In the genomic region with DNA sequence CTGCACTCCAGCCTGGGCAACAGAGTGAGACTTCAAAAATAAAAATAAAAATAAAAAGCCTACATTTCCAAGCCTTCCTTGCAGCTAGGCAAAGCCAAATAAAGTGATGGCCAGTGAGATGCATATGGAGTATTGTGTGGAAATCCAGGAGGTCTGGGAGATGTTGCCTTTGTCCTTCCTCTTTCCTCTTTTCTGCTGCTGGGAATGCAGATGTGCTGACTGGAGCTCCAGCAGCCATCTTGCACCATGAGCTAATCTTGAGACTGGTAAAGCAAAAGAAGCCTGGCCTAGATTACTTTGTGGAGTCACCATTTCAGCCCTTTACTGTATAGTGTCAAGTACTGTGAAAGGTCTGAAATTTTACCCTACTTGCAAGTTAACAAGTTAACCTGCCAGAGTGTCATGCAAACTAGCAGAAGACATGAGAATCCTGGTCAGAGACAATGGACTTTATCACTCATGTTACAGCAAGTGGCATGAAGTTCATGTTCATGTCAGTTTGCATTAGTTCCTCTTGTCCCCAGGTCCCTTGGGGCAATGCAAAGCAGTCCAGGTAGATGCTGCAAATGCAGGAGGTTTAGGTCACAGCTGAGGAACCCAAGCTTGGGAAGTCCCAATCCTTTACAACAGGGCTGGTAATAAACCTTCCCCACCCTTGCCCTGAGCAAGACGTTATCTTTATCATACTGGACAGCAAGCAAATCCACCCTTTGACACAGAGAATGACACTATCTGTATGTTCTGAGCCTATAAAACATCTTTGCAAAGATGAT, we compare ENCODE assay signal across 23 cellular contexts.
A peak's percentile ranks its signal among the peaks of the same experiment; 100 is the strongest.
DNase-seq lines count a peak whose midpoint lies in the region; ATAC-seq, FAIRE-seq and TF ChIP-seq lines count a peak whose summit lies in the region.
"Had no signal": no experiment of that assay in that cellular context is flagged by ENCODE, and none has a peak within 500 bp of the region (broad histone marks: within the 10 kb centered on the region; RNA-seq: fewer than 3 reads in every experiment).

No MANE protein-coding gene starts in this region.

- no peak for TF ChIP-seq RAD21 in GM12878 (IDR thresholded peaks at IDR 0.05; ENCODE audit: insufficient read depth, low read depth, low read length)

- no peaks in the 10 kb centered on the region for H4K20me1 ChIP-seq in GM12878 (ENCODE audit: control insufficient read depth, insufficient read depth)
- no peaks in the 10 kb centered on the region for H4K20me1 ChIP-seq in smooth muscle cell (ENCODE audit: low read depth)

- H3K36me3 ChIP-seq in GM12878 (ENCODE audit: control insufficient read depth in 2 of 2, insufficient read depth in 2 of 2, low read length in 1 of 2) (no peaks in the 10 kb centered on the region), transverse colon (no peaks in the 10 kb centered on the region), smooth muscle cell (ENCODE audit: low read depth) (no peaks in the 10 kb centered on the region)
- H3K36me3 ChIP-seq: esophagus muscularis mucosa, thyroid gland had no signal

- DNase-seq in GM12878 (ENCODE audit: low read depth, low spot score): no peak
- DNase-seq in transverse colon: peak; percentile 29
- DNase-seq in A172 (ENCODE audit: low spot score): no peak
- DNase-seq in NCI-H1092 treated with DMSO at 0.1 percent for 48 hours (lab: John Stamatoyannopoulos, UW): no peak
- no peak for DNase-seq in smooth muscle cell (lab: John Stamatoyannopoulos, UW; ENCODE audit: unreplicated experiment)
- DNase-seq: activated CD4-positive, alpha-beta T cell treated with anti-CD3 and anti-CD28 coated beads for 4 hours; activated naive CD8-positive, alpha-beta T cell treated with anti-CD3 and anti-CD28 coated beads for 36 hours; cerebellar nuclear complex; DMS79 treated with DMSO at 0.1 percent for 48 hours; effector CD8-positive, alpha-beta T cell; H7; left cardiac atrium; midbrain; NCI-H1417; NCI-H69; SHP77; stimulated activated CD4-positive, alpha-beta T cell treated with anti-CD3 and anti-CD28 coated beads, Interleukin-2, amount 100 ng/mL, for 24 hours; stimulated activated naive CD8-positive, alpha-beta T cell treated with anti-CD3 and anti-CD28 coated beads, Interleukin-15, Interleukin-2, amounts not matched to agents 100 U/mL and 50 U/mL, for 24 hours; SW 1271; thyroid gland had no signal

- no TSS peak for BruUV-seq in GM12878 (replicated peaks; lab: Mats Ljungman, UMichigan)

- intact Hi-C loops in GM12878 (cut with micrococcal nuclease; ENCODE audit: unreplicated experiment) (no loop called here), transverse colon (cut with DNase I; ENCODE audit: low total_unique reads) (no loop called here)

- H3K9me3 ChIP-seq in GM12878 (replicated peaks; ENCODE audit: control insufficient read depth, insufficient read depth, low read length): peaks cover 2% of the 10 kb centered on the region; the same call in 2 of the 3 replicates
- no peaks in the 10 kb centered on the region for H3K9me3 ChIP-seq in transverse colon
- H3K9me3 ChIP-seq in smooth muscle cell (replicated peaks; ENCODE audit: low read depth): no peaks in the 10 kb centered on the region
- H3K9me3 ChIP-seq: esophagus muscularis mucosa, thyroid gland had no signal

- SMC1A ChIA-PET in GM12878 (lab: Charles Lee; ENCODE audit: uncharacterized antibody, unreplicated experiment): interaction anchor here (1.0 to 1.4 kb wide), 6 partner anchors 11 to 100 kb away, joined by 3 to 4 read pairs (median 3); no protein-coding TSS in a partner anchor

- ATAC-seq in GM19025 (IDR thresholded peaks at IDR 0.05; ENCODE audit: low read depth, unreplicated experiment) (peak; percentile 59), HG03354 (IDR thresholded peaks at IDR 0.05; ENCODE audit: poor library complexity, severe bottlenecking, unreplicated experiment) (peak; percentile 57), GM12878 (peak; percentile 69)
- ATAC-seq: left cardiac atrium; stimulated activated naive CD8-positive, alpha-beta T cell treated with anti-CD3 and anti-CD28 coated beads, Interleukin-15, Interleukin-2, amounts not matched to agents 100 U/mL and 50 U/mL, for 24 hours had no signal

- H3K4me2 ChIP-seq in GM12878 (ENCODE audit: control insufficient read depth, insufficient read depth) (peak overlapping the region; percentile 2; the same call in 1 of the 2 replicates), smooth muscle cell (no peak overlapping the region)

- peaks cover 24% of the 10 kb centered on the region for H3K4me1 ChIP-seq in GM12878 (ENCODE audit: control insufficient read depth, insufficient read depth, low read length)
- peaks cover 8 to 33% (median 27%) of the 10 kb centered on the region in 4 donors for H3K4me1 ChIP-seq in transverse colon
- H3K4me1 ChIP-seq in smooth muscle cell (ENCODE audit: low read depth): peaks cover 15% of the 10 kb centered on the region
- H3K4me1 ChIP-seq: esophagus muscularis mucosa had no signal

- POLR2A ChIA-PET in GM12878 (lab: Charles Lee): no interaction called here

- H3K9ac ChIP-seq in GM12878 (ENCODE audit: control insufficient read depth, insufficient read depth, low read length): no peak overlapping the region
- H3K9ac ChIP-seq in smooth muscle cell (ENCODE audit: low read depth): no peak overlapping the region

- TF ChIP-seq CTCF in GM12878 (IDR thresholded peaks at IDR 0.05 in 2 of 3, conservative IDR thresholded peaks at IDR 0.05 in 1 of 3; ENCODE audit: control insufficient read depth in 2 of 3, extremely low read depth in 1 of 3, insufficient read depth in 1 of 3, low read depth in 3 of 3, low read length in 3 of 3): no peak
- no peak for TF ChIP-seq CTCF in transverse colon (IDR thresholded peaks at IDR 0.05)
- no peak for TF ChIP-seq CTCF in smooth muscle cell (IDR thresholded peaks at IDR 0.05; ENCODE audit: borderline replicate concordance, insufficient read depth, poor library complexity, severe bottlenecking)

- WGBS in GM12878 (ENCODE audit: insufficient coverage, insufficient replicate concordance, low lambda C conversion rate, missing lambda C conversion rate): 0% methylated on average over 1 of the region's 1 CpG
- WGBS in transverse colon (ENCODE audit: low coverage in 1 of 2), 2 donors: 42% methylated on average over 1 of the region's 1 CpG; no CpG with 5 or more reads in 1 of the 2 donors
- WGBS in smooth muscle cell (ENCODE audit: low lambda C conversion rate): 75% methylated on average over 1 of the region's 1 CpG

- TF ChIP-seq POLR2A in GM12878 (IDR thresholded peaks at IDR 0.05; ENCODE audit: low read depth, low read length) (no peak), transverse colon (IDR thresholded peaks at IDR 0.05) (no peak)

- FAIRE-seq in GM12878 (lab: Jason Lieb, UNC): peak; percentile 38

- CTCF ChIA-PET in GM12878 (lab: Yijun Ruan, JAX): interaction anchor here (0.8 to 1.3 kb wide), 4 partner anchors 15 to 246 kb away, joined by 3 to 4 read pairs (median 3); no protein-coding TSS in a partner anchor

- H3F3A ChIP-seq in smooth muscle cell (ENCODE audit: low read depth): no peaks in the 10 kb centered on the region

- in situ Hi-C loops in GM12878 (cut with MboI) (no loop called here), transverse colon (cut with MboI; ENCODE audit: low pct_ligation_motif_present in 1 of 4, low pct_unique_long_range_greater_than_20kb in 1 of 4, low sequenced_read_pairs in 3 of 4) (no loop called here)

- H2AFZ ChIP-seq in GM12878 (ENCODE audit: control insufficient read depth, low read depth, low read length): no peak overlapping the region
- no peak overlapping the region for H2AFZ ChIP-seq in smooth muscle cell (ENCODE audit: low read depth)

- H3K27ac ChIP-seq in GM12878 (ENCODE audit: control insufficient read depth, insufficient read depth): no peak overlapping the region; the same call in 1 of the 2 replicates
- no peak overlapping the region for H3K27ac ChIP-seq in transverse colon
- no peak overlapping the region for H3K27ac ChIP-seq in smooth muscle cell (ENCODE audit: low read depth)
- H3K27ac ChIP-seq: esophagus muscularis mucosa, thyroid gland had no signal

- RAD21 ChIA-PET in GM12878 (lab: Charles Lee; ENCODE audit: unreplicated experiment): interaction anchor here (1.3 to 2.5 kb wide), 5 partner anchors 9 to 42 kb away, joined by 3 to 12 read pairs (median 3); no protein-coding TSS in a partner anchor

- H3K27me3 ChIP-seq in GM12878 (replicated peaks in 1 of 2; ENCODE audit: control insufficient read depth in 2 of 2, insufficient read depth in 2 of 2, low read length in 1 of 2) (no peaks in the 10 kb centered on the region), transverse colon (peaks cover 7% of the 10 kb centered on the region), smooth muscle cell (ENCODE audit: low read depth) (no peaks in the 10 kb centered on the region)
- H3K27me3 ChIP-seq: thyroid gland had no signal

- TF ChIP-seq EP300 in GM12878 (IDR thresholded peaks at IDR 0.05; ENCODE audit: borderline replicate concordance in 1 of 2, control insufficient read depth in 1 of 2, low read depth in 2 of 2, low read length in 2 of 2) (no peak), transverse colon (IDR thresholded peaks at IDR 0.05; ENCODE audit: low read depth) (no peak)

- H3K4me3 ChIP-seq in GM12878: no peak overlapping the region
- no peak overlapping the region for H3K4me3 ChIP-seq in transverse colon
- H3K4me3 ChIP-seq in smooth muscle cell: no peak overlapping the region
- H3K4me3 ChIP-seq: esophagus muscularis mucosa, thyroid gland had no signal

- no peaks in the 10 kb centered on the region for H3K79me2 ChIP-seq in GM12878 (ENCODE audit: control insufficient read depth, insufficient read depth, low read length)
- H3K79me2 ChIP-seq in smooth muscle cell (ENCODE audit: low read depth): no peaks in the 10 kb centered on the region

TF ChIP-seq in GM12878, 131 proteins besides CTCF, POLR2A, EP300 and RAD21:
- TF ChIP-seq MEF2B (IDR thresholded peaks at IDR 0.05; ENCODE audit: partially characterized antibody, poor library complexity, severe bottlenecking) (peak; percentile 74), NBN (IDR thresholded peaks at IDR 0.05) (no peak), POU2F2 (IDR thresholded peaks at IDR 0.05; ENCODE audit: borderline replicate concordance, low read depth, low read length) (peak; percentile 60; the same call in 2 of the 3 replicates)
